13 cellular contexts compared by ENCODE assay signal in the genomic region with DNA sequence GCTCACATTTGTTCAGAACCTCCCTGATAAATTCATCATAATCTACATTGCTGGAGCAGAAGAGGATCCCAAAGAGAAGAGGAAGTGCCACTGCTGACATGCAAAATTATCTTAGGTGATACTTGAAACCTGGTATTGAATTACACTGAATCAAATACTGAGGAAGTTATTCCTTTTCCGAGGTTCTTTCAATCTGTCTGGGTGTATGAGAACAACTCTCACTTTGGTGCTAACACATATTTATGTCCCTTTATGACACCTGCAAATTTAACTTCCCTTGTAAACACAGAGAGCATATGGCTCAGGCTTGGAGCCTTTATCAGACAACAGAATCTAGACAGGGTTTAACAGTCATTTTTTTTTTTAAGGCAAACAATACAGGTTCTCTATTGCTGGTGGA.
DNase-seq lines count a peak whose midpoint lies in the region; ATAC-seq and TF ChIP-seq lines count a peak whose summit lies in the region.
"Had no signal": no experiment of that assay in that cellular context is flagged by ENCODE, and none has a peak within 500 bp of the region (broad histone marks: within the 10 kb centered on the region; RNA-seq: fewer than 3 reads in every experiment).

No MANE protein-coding gene starts in this region.

- H3K36me3 ChIP-seq in mucosa of descending colon (ENCODE audit: low read depth) (no peaks in the 10 kb centered on the region), esophagus squamous epithelium (no peaks in the 10 kb centered on the region)
- H3K36me3 ChIP-seq: spleen had no signal

- H3K27me3 ChIP-seq in esophagus squamous epithelium, result no peaks in the 10 kb centered on the region
- H3K27me3 ChIP-seq: spleen had no signal

- WGBS in esophagus squamous epithelium, 2 donors, result 0% methylated on average over 1 of the region's 1 CpG

- DNase-seq in LNCaP clone FGC (ENCODE audit: low read depth) (peak; percentile 59), mucosa of descending colon (no peak), esophagus squamous epithelium (lab: John Stamatoyannopoulos, UW) (no peak)
- DNase-seq in activated CD4-positive, alpha-beta T cell treated with anti-CD3 and anti-CD28 coated beads for 4 hours, result no peak
- DNase-seq in stimulated activated CD4-positive, alpha-beta T cell treated with anti-CD3 and anti-CD28 coated beads, Interleukin-1b, Interleukin-23, amount 100 ng/mL, for 48 hours, result no peak
- DNase-seq: activated CD8-positive, alpha-beta memory T cell treated with anti-CD3 and anti-CD28 coated beads, Interleukin-2, amount 50 U/mL, for 48 hours; mesenchymal stem cell; SIG-M5; spleen; stimulated activated naive CD8-positive, alpha-beta T cell treated with anti-CD3 and anti-CD28 coated beads, Interleukin-15, amount 100 ng/mL, for 72 hours had no signal

- no peak for TF ChIP-seq POLR2A in esophagus squamous epithelium (IDR thresholded peaks at IDR 0.05)

- ATAC-seq in GM18511 (IDR thresholded peaks at IDR 0.05; ENCODE audit: unreplicated experiment) (peak; percentile 52), SK-N-SH treated with all-trans-retinoic acid at 6 μM for 48 hours (peak; percentile 78), mucosa of descending colon (peak; percentile 92), GM18909 (IDR thresholded peaks at IDR 0.05; ENCODE audit: poor library complexity, unreplicated experiment) (no peak)
- ATAC-seq: stimulated activated naive CD8-positive, alpha-beta T cell treated with anti-CD3 and anti-CD28 coated beads, Interleukin-15, amount 100 ng/mL, for 72 hours had no signal

- H3K9me3 ChIP-seq in mucosa of descending colon, result peaks cover 6% of the 10 kb centered on the region
- H3K9me3 ChIP-seq in esophagus squamous epithelium, result peaks cover 0 to 7% (median 0%) of the 10 kb centered on the region in 3 donors

- TF ChIP-seq CTCF in LNCaP clone FGC (IDR thresholded peaks at IDR 0.05; ENCODE audit: control insufficient read depth, extremely low read depth, insufficient read depth) (no peak), mucosa of descending colon (IDR thresholded peaks at IDR 0.05) (no peak), esophagus squamous epithelium (IDR thresholded peaks at IDR 0.05) (no peak)

- H3K4me1 ChIP-seq in mucosa of descending colon (ENCODE audit: low read depth) (peaks cover 15% of the 10 kb centered on the region), esophagus squamous epithelium (peaks cover 0 to 14% (median 8%) of the 10 kb centered on the region in 3 donors)

- H3K27ac ChIP-seq in esophagus squamous epithelium, result no peak overlapping the region
- H3K27ac ChIP-seq: spleen had no signal

- intact Hi-C loops in mucosa of descending colon (cut with DNase I, micrococcal nuclease), result no loop called here
- intact Hi-C loops in esophagus squamous epithelium (cut with DNase I), result no loop called here

- H3K4me3 ChIP-seq in LNCaP clone FGC (ENCODE audit: low read depth, low read length) (no peak overlapping the region), mucosa of descending colon (no peak overlapping the region), esophagus squamous epithelium (no peak overlapping the region)
- H3K4me3 ChIP-seq: spleen had no signal

TF ChIP-seq in SK-N-SH treated with all-trans-retinoic acid at 6 μM for 48 hours, 23 proteins besides CTCF, POLR2A, EP300 and RAD21:
- TF ChIP-seq SNAI2 (CRISPR knock-in tag; IDR thresholded peaks at IDR 0.05) (no peak), ESRRG (CRISPR knock-in tag; IDR thresholded peaks at IDR 0.05) (no peak)
- TF ChIP-seq, protein P1, sequence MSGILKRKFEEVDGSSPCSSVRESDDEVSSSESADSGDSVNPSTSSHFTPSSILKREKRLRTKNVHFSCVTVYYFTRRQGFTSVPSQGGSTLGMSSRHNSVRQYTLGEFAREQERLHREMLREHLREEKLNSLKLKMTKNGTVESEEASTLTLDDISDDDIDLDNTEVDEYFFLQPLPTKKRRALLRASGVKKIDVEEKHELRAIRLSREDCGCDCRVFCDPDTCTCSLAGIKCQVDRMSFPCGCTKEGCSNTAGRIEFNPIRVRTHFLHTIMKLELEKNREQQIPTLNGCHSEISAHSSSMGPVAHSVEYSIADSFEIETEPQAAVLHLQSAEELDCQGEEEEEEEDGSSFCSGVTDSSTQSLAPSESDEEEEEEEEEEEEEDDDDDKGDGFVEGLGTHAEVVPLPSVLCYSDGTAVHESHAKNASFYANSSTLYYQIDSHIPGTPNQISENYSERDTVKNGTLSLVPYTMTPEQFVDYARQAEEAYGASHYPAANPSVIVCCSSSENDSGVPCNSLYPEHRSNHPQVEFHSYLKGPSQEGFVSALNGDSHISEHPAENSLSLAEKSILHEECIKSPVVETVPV (CRISPR knock-in tag; IDR thresholded peaks at IDR 0.05), result no peak
- TF ChIP-seq, protein P2, sequence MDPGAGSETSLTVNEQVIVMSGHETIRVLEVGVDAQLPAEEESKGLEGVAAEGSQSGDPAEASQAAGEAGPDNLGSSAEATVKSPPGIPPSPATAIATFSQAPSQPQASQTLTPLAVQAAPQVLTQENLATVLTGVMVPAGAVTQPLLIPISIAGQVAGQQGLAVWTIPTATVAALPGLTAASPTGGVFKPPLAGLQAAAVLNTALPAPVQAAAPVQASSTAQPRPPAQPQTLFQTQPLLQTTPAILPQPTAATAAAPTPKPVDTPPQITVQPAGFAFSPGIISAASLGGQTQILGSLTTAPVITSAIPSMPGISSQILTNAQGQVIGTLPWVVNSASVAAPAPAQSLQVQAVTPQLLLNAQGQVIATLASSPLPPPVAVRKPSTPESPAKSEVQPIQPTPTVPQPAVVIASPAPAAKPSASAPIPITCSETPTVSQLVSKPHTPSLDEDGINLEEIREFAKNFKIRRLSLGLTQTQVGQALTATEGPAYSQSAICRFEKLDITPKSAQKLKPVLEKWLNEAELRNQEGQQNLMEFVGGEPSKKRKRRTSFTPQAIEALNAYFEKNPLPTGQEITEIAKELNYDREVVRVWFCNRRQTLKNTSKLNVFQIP (CRISPR knock-in tag; IDR thresholded peaks at IDR 0.05; ENCODE audit: borderline replicate concordance, low read depth), result no peak
